In genomic region chr11:94794287-94795168, GRCh38 we compare ENCODE assay signal across 8 cellular contexts. TPM values are rescaled to one million over a fixed set of nuclear protein-coding genes. Genes with fewer than 3 reads are reported as not detected.
DNase-seq lines count a peak whose midpoint lies in the region; ATAC-seq and TF ChIP-seq lines count a peak whose summit lies in the region.

No MANE protein-coding gene starts in this region.

- TF ChIP-seq POLR2A in NB4 (IDR thresholded peaks at IDR 0.05; ENCODE audit: extremely low read depth, insufficient read length): no peak

- peak overlapping the region; percentile 61 for H3K27ac ChIP-seq in mammary epithelial cell (ENCODE audit: insufficient read depth, low read depth, low read length)
- H3K27ac ChIP-seq in lower lobe of right lung: peak overlapping the region; percentile 65

- no TSS peak for BruUV-seq in mammary epithelial cell (replicated peaks; lab: Mats Ljungman, UMichigan)

- H3K27me3 ChIP-seq in mammary epithelial cell (ENCODE audit: insufficient read depth, low read length): no peaks in the 10 kb centered on the region
- H3K27me3 ChIP-seq in lower lobe of right lung (ENCODE audit: low read depth): no peaks in the 10 kb centered on the region

- CTCF ChIA-PET in mammary epithelial cell (lab: Charles Lee; ENCODE audit: low non-redundant PET): no interaction called here

- no peak overlapping the region for H3K27ac Mint-ChIP-seq in naive thymus-derived CD8-positive, alpha-beta T cell

- dilution Hi-C loops in mammary epithelial cell (cut with HindIII; ENCODE audit: low sequenced_read_pairs): no loop called here

- H3K27me3 Mint-ChIP-seq in naive thymus-derived CD8-positive, alpha-beta T cell: peaks cover 0 to 14% (median 5%) of the 10 kb centered on the region in 5 donors

- H2AFZ ChIP-seq in mammary epithelial cell (ENCODE audit: low read depth, low read length): no peak overlapping the region

- DNase-seq in 8988T (peak; percentile 38), NB4 (ENCODE audit: low read depth) (peak; percentile 67), mammary epithelial cell (peak; percentile 86), lower lobe of right lung (peak; percentile 66), GM19240 (ENCODE audit: insufficient read length, low spot score) (no peak), posterior cingulate gyrus (no peak)
- no peak for DNase-seq in activated naive CD4-positive, alpha-beta T cell (lab: John Stamatoyannopoulos, UW)
- no peak for DNase-seq in naive thymus-derived CD8-positive, alpha-beta T cell

- H3K79me2 ChIP-seq in mammary epithelial cell (ENCODE audit: insufficient read depth, low read length): peaks cover 99% of the 10 kb centered on the region

- H3K4me3 ChIP-seq in NB4 (ENCODE audit: low read depth, low read length) (no peak overlapping the region), mammary epithelial cell (replicated peaks in 1 of 3; ENCODE audit: insufficient read depth in 1 of 3, low read depth in 2 of 3, low read length in 3 of 3) (peak overlapping the region in 1 of 3 experiments; percentile 11), lower lobe of right lung (no peak overlapping the region)

- H3K9me3 ChIP-seq in mammary epithelial cell (replicated peaks; ENCODE audit: insufficient read depth, low read length) (no peaks in the 10 kb centered on the region), lower lobe of right lung (no peaks in the 10 kb centered on the region)

- no peak overlapping the region for H3K4me3 Mint-ChIP-seq in naive thymus-derived CD8-positive, alpha-beta T cell

- H3K4me1 Mint-ChIP-seq in naive thymus-derived CD8-positive, alpha-beta T cell: no peaks in the 10 kb centered on the region

- H3K36me3 ChIP-seq in mammary epithelial cell (ENCODE audit: insufficient read depth, low read length) (peaks cover 5% of the 10 kb centered on the region), lower lobe of right lung (peaks cover 4% of the 10 kb centered on the region)

- H3K4me1 ChIP-seq in mammary epithelial cell (ENCODE audit: insufficient read depth, low read length) (peaks cover 70% of the 10 kb centered on the region), lower lobe of right lung (peaks cover 51% of the 10 kb centered on the region)

- peak; percentile 79 to 89 for ATAC-seq in lower lobe of right lung
- ATAC-seq in naive thymus-derived CD8-positive, alpha-beta T cell: no peak

- in situ Hi-C loops in mammary epithelial cell (cut with MboI; ENCODE audit: low sequenced_read_pairs in 2 of 2): no loop called here

- H3K36me3 Mint-ChIP-seq in naive thymus-derived CD8-positive, alpha-beta T cell: no peaks in the 10 kb centered on the region

- TF ChIP-seq CTCF in NB4 (IDR thresholded peaks at IDR 0.05; ENCODE audit: low read depth, low read length) (no peak), mammary epithelial cell (conservative IDR thresholded peaks at IDR 0.05 in 1 of 2, IDR thresholded peaks at IDR 0.05 in 1 of 2; ENCODE audit: extremely low read depth in 1 of 2, insufficient read depth in 1 of 2, low read depth in 1 of 2, low read length in 2 of 2) (no peak), lower lobe of right lung (IDR thresholded peaks at IDR 0.05) (no peak)

- WGBS in mammary epithelial cell (ENCODE audit: low coverage, missing lambda C conversion rate): 52% methylated on average over 8 of the region's 8 CpGs

- peak overlapping the region; percentile 68 for H3K4me2 ChIP-seq in mammary epithelial cell (ENCODE audit: insufficient read depth, low read depth, low read length)

- intact Hi-C loops in mammary epithelial cell (cut with micrococcal nuclease) (no loop called here), lower lobe of right lung (cut with DNase I) (no loop called here), posterior cingulate gyrus (cut with DNase I) (no loop called here)

- POLR2A ChIA-PET in naive thymus-derived CD8-positive, alpha-beta T cell (lab: Charles Lee): no interaction called here

- H3K9me3 Mint-ChIP-seq in naive thymus-derived CD8-positive, alpha-beta T cell: no peaks in the 10 kb centered on the region

- H4K20me1 ChIP-seq in mammary epithelial cell (ENCODE audit: insufficient read depth, low read length): peaks cover 19% of the 10 kb centered on the region

- H3K9ac ChIP-seq in mammary epithelial cell (ENCODE audit: insufficient read depth, low read length): no peak overlapping the region

RNA-seq across cellular contexts. Expression of gene AMOTL1, which starts 26.4 kb away (rescaled TPM):
- total RNA-seq in mammary epithelial cell: 100 to 1,000 TPM; 181 to 201 TPM
- 87.4 TPM for polyA plus RNA-seq in mammary epithelial cell
- polyA minus RNA-seq in mammary epithelial cell: 304 TPM
- total RNA-seq in lower lobe of right lung: 57.2 TPM
- under 1 TPM; 0.03 to 0.08 TPM for total RNA-seq in naive thymus-derived CD8-positive, alpha-beta T cell
- under 1 TPM in 2 of 3 donors, not detected in 1; 0.07 to 0.10 TPM for polyA plus RNA-seq in naive thymus-derived CD8-positive, alpha-beta T cell

Comparison
In these comparisons a context has a peak if more than half of its experiments do, and no peak if none do; other contexts are left out.
1. DNase-seq: peak in 8988T (single experiment), NB4 (single experiment), mammary epithelial cell (single experiment) and lower lobe of right lung (single experiment); none in activated naive CD4-positive, alpha-beta T cell (0 of 4), naive thymus-derived CD8-positive, alpha-beta T cell (0 of 10), GM19240 (single experiment) and posterior cingulate gyrus (0 of 10).
2. ATAC-seq: peak in lower lobe of right lung (2 of 2); none in naive thymus-derived CD8-positive, alpha-beta T cell (0 of 2).
3. RNA of gene AMOTL1, which starts 26.4 kb away (total RNA-seq): 181 to 201 TPM in mammary epithelial cell and 57.2 TPM in lower lobe of right lung (single experiment); 0.03 to 0.08 TPM in naive thymus-derived CD8-positive, alpha-beta T cell; every median in the first group is over 10 times any median in the second.